16 cellular contexts compared by ENCODE assay signal in the genomic region with DNA sequence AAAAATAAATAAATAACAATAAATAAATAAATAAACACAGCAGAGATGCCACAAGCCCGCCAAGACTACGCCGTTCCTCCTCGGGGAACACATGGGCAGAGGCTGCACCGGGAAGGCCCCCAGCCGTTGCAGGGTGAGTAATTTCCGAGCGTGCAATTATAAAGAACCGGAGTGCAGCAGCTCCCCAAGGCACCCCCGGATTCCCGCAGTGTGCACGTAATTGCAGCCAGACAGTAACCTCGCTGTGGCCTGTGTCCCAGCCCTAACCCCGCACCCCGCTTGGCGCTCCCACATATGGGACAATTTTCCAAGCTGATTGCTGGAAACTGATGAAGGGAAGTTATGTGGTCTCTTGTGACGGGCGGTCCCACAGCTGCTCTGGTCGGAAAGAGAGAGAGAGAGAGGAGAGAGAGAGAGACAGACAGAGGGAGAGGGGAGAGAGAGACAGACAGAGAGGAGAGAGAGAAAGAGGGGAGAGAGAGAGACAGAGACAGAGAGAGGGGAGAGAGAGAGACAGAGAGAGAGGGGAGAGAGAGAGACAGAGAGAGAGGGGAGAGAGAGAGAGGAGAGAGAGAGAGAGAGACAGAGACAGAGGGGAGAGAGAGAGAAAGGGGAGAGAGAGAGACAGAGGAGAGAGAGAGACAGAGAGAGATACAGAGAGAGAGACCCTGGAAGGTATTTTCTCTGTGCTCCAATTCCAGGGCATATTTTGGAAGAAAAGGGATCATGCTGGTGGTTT.
"Had no signal": no experiment of that assay in that cellular context is flagged by ENCODE, and none has a peak within 500 bp of the region (broad histone marks: within the 10 kb centered on the region; RNA-seq: fewer than 3 reads in every experiment).

No MANE protein-coding gene starts in this region.

- H3K9me3 Mint-ChIP-seq: activated naive CD4-positive, alpha-beta T cell treated with anti-CD3 and anti-CD28 coated beads, Interleukin-2, amount 50 U/mL, for 24 hours had no signal

- H3K4me3 ChIP-seq: adrenal gland, cardiac muscle cell, left lung had no signal

- ATAC-seq: left lung had no signal

- H3K9me3 ChIP-seq: adrenal gland had no signal

- DNase-seq: activated CD4-positive, alpha-beta memory T cell treated with anti-CD3 and anti-CD28 coated beads, Interleukin-2, amount 10 ng/mL, durations not matched to agents 7 days and 5 days; activated CD4-positive, alpha-beta T cell treated with anti-CD3 and anti-CD28 coated beads for 4 hours; activated effector memory CD4-positive, alpha-beta T cell treated with anti-CD3 and anti-CD28 coated beads, Interleukin-2, amount 50 U/mL, for 16 hours; activated T-cell treated with anti-CD3 and anti-CD28 coated beads, Interleukin-2, amount 50 U/mL, for 48 hours; adrenal gland; hypothalamus; kidney; left lung; mammary epithelial cell; naive B cell; stimulated activated CD4-positive, alpha-beta T cell treated with anti-CD3 and anti-CD28 coated beads, Interleukin-4, amount 100 ng/mL, for 1 hour; stimulated activated naive CD4-positive, alpha-beta T cell; WERI-Rb-1 had no signal

- H3K36me3 ChIP-seq: adrenal gland, cardiac muscle cell, left lung, WERI-Rb-1 had no signal

- H3K27ac ChIP-seq: adrenal gland, cardiac muscle cell, left lung, WERI-Rb-1 had no signal

- H3K36me3 Mint-ChIP-seq: activated naive CD4-positive, alpha-beta T cell treated with anti-CD3 and anti-CD28 coated beads, Interleukin-2, amount 50 U/mL, for 24 hours; naive B cell had no signal

- H3K27me3 ChIP-seq: adrenal gland, cardiac muscle cell, left lung had no signal

- H3K4me3 Mint-ChIP-seq: activated CD4-positive, alpha-beta memory T cell treated with anti-CD3 and anti-CD28 coated beads, Interleukin-2, amount 10 ng/mL, durations not matched to agents 7 days and 5 days; activated naive CD4-positive, alpha-beta T cell treated with anti-CD3 and anti-CD28 coated beads, Interleukin-2, amount 50 U/mL, for 24 hours; T-helper 1 cell treated with Interleukin-12 subunit alpha and Interleukin-12 subunit beta and Interleukin-4 antibody, amounts not matched to agents 30 μg/mL and 1 μg/mL, for 36 hours had no signal

- H3K4me1 ChIP-seq: adrenal gland, left lung had no signal

- H3K27ac Mint-ChIP-seq: activated CD4-positive, alpha-beta memory T cell treated with anti-CD3 and anti-CD28 coated beads, Interleukin-2, amount 10 ng/mL, durations not matched to agents 7 days and 5 days; activated naive CD4-positive, alpha-beta T cell treated with anti-CD3 and anti-CD28 coated beads, Interleukin-2, amount 50 U/mL, for 24 hours; T-helper 1 cell treated with Interleukin-12 subunit alpha and Interleukin-12 subunit beta and Interleukin-4 antibody, amounts not matched to agents 30 μg/mL and 1 μg/mL, for 36 hours had no signal

- H3K27me3 Mint-ChIP-seq: activated CD4-positive, alpha-beta memory T cell treated with anti-CD3 and anti-CD28 coated beads, Interleukin-2, amount 10 ng/mL, durations not matched to agents 7 days and 5 days; activated naive CD4-positive, alpha-beta T cell treated with anti-CD3 and anti-CD28 coated beads, Interleukin-2, amount 50 U/mL, for 24 hours had no signal

- H3K4me1 Mint-ChIP-seq: activated CD4-positive, alpha-beta memory T cell treated with anti-CD3 and anti-CD28 coated beads, Interleukin-2, amount 10 ng/mL, durations not matched to agents 7 days and 5 days; activated naive CD4-positive, alpha-beta T cell treated with anti-CD3 and anti-CD28 coated beads, Interleukin-2, amount 50 U/mL, for 24 hours; naive B cell had no signal
